8 cellular contexts compared by ENCODE assay signal in the genomic region with DNA sequence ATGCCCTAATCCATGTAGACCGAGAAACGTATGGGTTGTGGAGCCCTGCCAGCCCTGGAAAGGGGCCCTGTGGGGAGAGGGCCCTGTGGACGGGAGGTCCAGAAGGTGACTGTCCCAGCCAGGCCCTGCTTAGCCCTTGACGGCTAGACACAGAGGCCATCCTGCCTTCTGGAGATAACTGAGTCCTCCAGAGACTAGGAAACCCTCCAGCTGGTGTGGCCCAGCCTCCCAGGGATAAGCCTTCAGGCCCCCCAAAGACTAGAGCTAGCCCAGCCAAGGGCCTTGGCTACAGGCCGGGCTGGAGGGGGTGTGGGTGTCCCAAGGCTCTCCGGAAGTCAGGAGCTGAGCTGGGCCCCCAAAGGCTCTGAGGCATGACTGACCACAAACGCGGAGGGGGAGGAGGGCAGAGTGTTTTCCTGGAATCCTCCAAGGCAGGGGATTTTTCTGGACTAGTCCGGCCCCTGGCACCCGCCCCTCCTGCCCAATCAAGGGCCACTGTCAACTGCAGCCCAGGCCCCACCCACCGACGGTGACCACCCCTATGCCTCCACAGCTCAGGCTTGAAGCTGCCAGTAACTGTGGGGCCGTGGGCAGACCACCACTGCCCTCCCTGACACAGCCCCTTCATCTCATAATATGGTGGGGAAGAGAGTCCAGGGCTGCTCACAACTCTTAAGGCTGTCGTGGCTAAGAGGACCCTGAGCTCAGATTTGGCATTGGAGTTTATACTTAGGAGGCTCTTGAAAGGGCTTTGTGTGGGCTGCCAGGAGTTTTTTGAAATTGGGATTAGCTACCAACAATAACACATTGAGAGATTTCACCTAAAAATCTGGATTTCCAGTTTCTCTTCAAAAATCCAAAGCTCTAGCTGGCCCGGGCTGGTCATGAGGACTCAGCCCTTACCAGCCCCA. TPM values are rescaled to one million over a fixed set of nuclear protein-coding genes. Genes with fewer than 3 reads are reported as not detected.
DNase-seq lines count a peak whose midpoint lies in the region; ATAC-seq, FAIRE-seq and TF ChIP-seq lines count a peak whose summit lies in the region.

No MANE protein-coding gene starts in this region.

- TF ChIP-seq CTCF in keratinocyte (optimal IDR thresholded peaks at IDR 0.05 in 1 of 3, IDR thresholded peaks at IDR 0.05 in 1 of 3, conservative IDR thresholded peaks at IDR 0.05 in 1 of 3; ENCODE audit: extremely low read depth in 1 of 3, insufficient read depth in 2 of 3, low read length in 3 of 3) (no peak), spleen (IDR thresholded peaks at IDR 0.05 in 8 of 11, conservative IDR thresholded peaks at IDR 0.05 in 3 of 11) (no peak)

- H3K36me3 ChIP-seq in GM23248 (ENCODE audit: low read depth) (no peaks in the 10 kb centered on the region), keratinocyte (ENCODE audit: control insufficient read depth in 2 of 2, extremely low read depth in 1 of 2, insufficient read depth in 2 of 2, low read length in 2 of 2) (no peaks in the 10 kb centered on the region), spleen (peaks cover 0 to 62% (median 8%) of the 10 kb centered on the region in 6 donors)

- dilution Hi-C loops in keratinocyte (cut with MboI; ENCODE audit: extremely low pct_ligation_motif_present, low sequenced_read_pairs), result no loop called here

- FAIRE-seq in keratinocyte (lab: Jason Lieb, UNC), result no peak

- H3K27me3 ChIP-seq in GM23248 (replicated peaks; ENCODE audit: insufficient read depth) (no peaks in the 10 kb centered on the region), keratinocyte (ENCODE audit: control insufficient read depth, extremely low read depth, insufficient read depth, low read length) (no peaks in the 10 kb centered on the region), spleen (replicated peaks in 1 of 7) (no peaks in the 10 kb centered on the region)

- H3K4me2 ChIP-seq in GM23248 (ENCODE audit: unreplicated experiment) (peak overlapping the region; percentile 97), keratinocyte (ENCODE audit: control insufficient read depth, extremely low read depth, insufficient read depth, low read depth, low read length) (peak overlapping the region; percentile 80)

- 45 to 46% methylated on average over 12 to 15 of the region's 15 CpGs for WGBS in GM23248 (ENCODE audit: low coverage in 1 of 2, low lambda C conversion rate in 2 of 2, missing lambda C conversion rate in 2 of 2), 2 experiments
- WGBS in spleen, 5 donors, result 63 to 83% (median 73%) methylated on average over 6 to 15 of the region's 15 CpGs

- peaks cover 40% of the 10 kb centered on the region for H3F3A ChIP-seq in GM23248 (ENCODE audit: insufficient read depth)

- H3K79me2 ChIP-seq in GM23248 (ENCODE audit: insufficient read depth), result peaks cover 41% of the 10 kb centered on the region
- H3K79me2 ChIP-seq in keratinocyte (ENCODE audit: control insufficient read depth, insufficient read depth, low read length), result no peaks in the 10 kb centered on the region

- no peaks in the 10 kb centered on the region for H3K9me2 ChIP-seq in GM23248 (ENCODE audit: insufficient read depth)

- H3K9me3 ChIP-seq in GM23248 (ENCODE audit: low read depth) (no peaks in the 10 kb centered on the region), keratinocyte (ENCODE audit: control insufficient read depth, low read depth, low read length) (no peaks in the 10 kb centered on the region), spleen (no peaks in the 10 kb centered on the region)

- in situ Hi-C loops in GM23248 (cut with MboI), result no loop called here

- H3K9ac ChIP-seq in GM23248, result peak overlapping the region; percentile 99
- no peak overlapping the region for H3K9ac ChIP-seq in keratinocyte (ENCODE audit: control insufficient read depth, extremely low read depth, insufficient read depth, low read length)

- H4K20me1 ChIP-seq in GM23248 (ENCODE audit: insufficient read depth), result no peaks in the 10 kb centered on the region
- peaks cover 3% of the 10 kb centered on the region for H4K20me1 ChIP-seq in keratinocyte (ENCODE audit: control insufficient read depth, extremely low read depth, insufficient read depth, low read length)

- DNase-seq in GM23248 (peak; percentile 77), astrocyte of the hippocampus (ENCODE audit: low read depth, low spot score) (peak; percentile 89), keratinocyte (ENCODE audit: low read depth, low spot score) (no peak), spleen (peak; percentile 85), DMS79 (lab: John Stamatoyannopoulos, UW) (no peak), Ammon's horn (ENCODE audit: low spot score) (no peak), NCI-H526 (lab: John Stamatoyannopoulos, UW) (no peak)

- H2AFZ ChIP-seq in GM23248, result no peak overlapping the region
- H2AFZ ChIP-seq in keratinocyte (ENCODE audit: control insufficient read depth, low read length), result no peak overlapping the region

- ATAC-seq in GM21390 (IDR thresholded peaks at IDR 0.05; ENCODE audit: unreplicated experiment), result no peak

- no peak for TF ChIP-seq POLR2A in spleen (IDR thresholded peaks at IDR 0.05)

- intact Hi-C loops in spleen (cut with DNase I; ENCODE audit: low total_unique reads), result no loop called here

- H3K9me1 ChIP-seq in keratinocyte (ENCODE audit: control insufficient read depth, extremely low read depth, insufficient read depth, low read length), result peaks cover 3% of the 10 kb centered on the region

- peak overlapping the region; percentile 100 for H3K4me3 ChIP-seq in GM23248
- H3K4me3 ChIP-seq in keratinocyte (ENCODE audit: control insufficient read depth in 2 of 3, extremely low read depth in 1 of 3, insufficient read depth in 2 of 3, low read depth in 1 of 3, low read length in 3 of 3), result peak overlapping the region in 2 of 3 experiments; percentile 21 to 35
- H3K4me3 ChIP-seq in spleen, result peak overlapping the region in 6 of 8 donors; percentile 40 to 77 (median 56)

- H3K4me1 ChIP-seq in GM23248 (ENCODE audit: insufficient read depth) (peaks cover 36% of the 10 kb centered on the region), keratinocyte (ENCODE audit: control insufficient read depth, extremely low read depth, insufficient read depth, low read length) (peaks cover 37% of the 10 kb centered on the region), spleen (peaks cover 26 to 91% (median 56%) of the 10 kb centered on the region in 6 donors)

- H3K27ac ChIP-seq in GM23248 (peak overlapping the region; percentile 100), keratinocyte (ENCODE audit: control insufficient read depth, insufficient read depth, low read length) (no peak overlapping the region), spleen (peak overlapping the region; percentile 46 to 86 (median 82))

RNA-seq across cellular contexts. Expression of a gene that starts 0.8 kb away (rescaled TPM):
- 223 and 234 TPM in 2 replicates for total RNA-seq in GM23248 (2014; rRNA removed; shearing (Covaris generic))
- polyA plus RNA-seq in GM23248 (2016; fragmentation: Nextera tagmentation; extraction: Ambion mirVana), result 160 and 169 TPM in 2 replicates
- polyA plus RNA-seq in keratinocyte, result 0.37 to 1.1 TPM (median 0.46 TPM) in 3 replicates
- polyA plus RNA-seq in keratinocyte (2011; ENCODE audit: low read depth), result 4.4 TPM
- polyA plus RNA-seq in keratinocyte (2011; cell fraction: cytosol; rRNA removed), result 0.29 and 0.88 TPM in 2 replicates
- polyA plus RNA-seq in keratinocyte (2011; cell fraction: nucleus; rRNA removed), result 2.5 and 3.9 TPM in 2 replicates
- polyA plus RNA-seq in keratinocyte (2012; ENCODE audit: low replicate concordance), result 0.71 and 6.3 TPM in 2 replicates
- 0.59 to 0.99 TPM (median 0.80 TPM) in 3 replicates for polyA minus RNA-seq in keratinocyte
- polyA minus RNA-seq in keratinocyte (2011; cell fraction: cytosol; rRNA and poly(A)+ RNA removed), result 2.7 TPM
- 3.3 and 3.5 TPM in 2 replicates for polyA minus RNA-seq in keratinocyte (2011; cell fraction: nucleus; rRNA and poly(A)+ RNA removed)
- 10 to 100 TPM in 5 of 7 donors, 1 to 10 TPM in 2; 7.4 to 24.9 (median 15.6) TPM for total RNA-seq in spleen
- polyA plus RNA-seq in spleen, result 1 to 10 TPM; 2.0 to 6.3 (median 5.2) TPM

RNA-seq across cellular contexts. Expression of a gene that starts 19.7 kb away (rescaled TPM):
- total RNA-seq in GM23248 (2014; rRNA removed; shearing (Covaris generic)), result 20.4 and 33.0 TPM in 2 replicates
- polyA plus RNA-seq in GM23248 (2016; fragmentation: Nextera tagmentation; extraction: Ambion mirVana), result 74.5 and 78.9 TPM in 2 replicates
- 25.0 to 41.2 TPM (median 32.7 TPM) in 3 replicates for polyA plus RNA-seq in keratinocyte
- 22.4 TPM for polyA plus RNA-seq in keratinocyte (2011; ENCODE audit: low read depth)
- 15.6 and 27.6 TPM in 2 replicates for polyA plus RNA-seq in keratinocyte (2011; cell fraction: cytosol; rRNA removed)
- polyA plus RNA-seq in keratinocyte (2011; cell fraction: nucleus; rRNA removed), result 29.2 and 38.2 TPM in 2 replicates
- polyA plus RNA-seq in keratinocyte (2012; ENCODE audit: low replicate concordance), result 33.9 and 36.4 TPM in 2 replicates
- polyA minus RNA-seq in keratinocyte, result 7.3 to 8.6 TPM (median 8.0 TPM) in 3 replicates
- 15.9 TPM for polyA minus RNA-seq in keratinocyte (2011; cell fraction: cytosol; rRNA and poly(A)+ RNA removed)
- 9.5 and 11.3 TPM in 2 replicates for polyA minus RNA-seq in keratinocyte (2011; cell fraction: nucleus; rRNA and poly(A)+ RNA removed)
- 10 to 100 TPM; 26.7 to 45.9 (median 30.1) TPM for total RNA-seq in spleen
- polyA plus RNA-seq in spleen, result 10 to 100 TPM; 65.5 to 88.8 (median 84.8) TPM

RNA-seq across cellular contexts. Expression of a gene that starts 45.6 kb away (rescaled TPM):
- 13.2 and 27.7 TPM in 2 replicates for total RNA-seq in GM23248 (2014; rRNA removed; shearing (Covaris generic))
- 5.9 and 7.3 TPM in 2 replicates for polyA plus RNA-seq in GM23248 (2016; fragmentation: Nextera tagmentation; extraction: Ambion mirVana)
- 8.4 to 12.5 TPM (median 12.2 TPM) in 3 replicates for polyA plus RNA-seq in keratinocyte
- 17.6 TPM for polyA plus RNA-seq in keratinocyte (2011; ENCODE audit: low read depth)
- polyA plus RNA-seq in keratinocyte (2011; cell fraction: cytosol; rRNA removed), result 5.3 and 7.6 TPM in 2 replicates
- 46.0 and 55.4 TPM in 2 replicates for polyA plus RNA-seq in keratinocyte (2011; cell fraction: nucleus; rRNA removed)
- polyA plus RNA-seq in keratinocyte (2012; ENCODE audit: low replicate concordance), result 10.8 and 15.6 TPM in 2 replicates
- polyA minus RNA-seq in keratinocyte, result 10.3 to 53.1 TPM (median 11.7 TPM) in 3 replicates
- polyA minus RNA-seq in keratinocyte (2011; cell fraction: cytosol; rRNA and poly(A)+ RNA removed), result 27.4 TPM
- polyA minus RNA-seq in keratinocyte (2011; cell fraction: nucleus; rRNA and poly(A)+ RNA removed), result 25.3 and 30.5 TPM in 2 replicates
- 100 to 1,000 TPM in 6 of 7 donors, 10 to 100 TPM in 1; 89.9 to 177 (median 149) TPM for total RNA-seq in spleen
- polyA plus RNA-seq in spleen, result 10 to 100 TPM; 29.7 to 70.6 (median 50.5) TPM

RNA-seq across cellular contexts. Expression of a gene that starts 54.8 kb away (rescaled TPM):
- 43.9 and 47.2 TPM in 2 replicates for total RNA-seq in GM23248 (2014; rRNA removed; shearing (Covaris generic))
- 50.9 and 51.0 TPM in 2 replicates for polyA plus RNA-seq in GM23248 (2016; fragmentation: Nextera tagmentation; extraction: Ambion mirVana)
- 43.5 to 54.6 TPM (median 48.4 TPM) in 3 replicates for polyA plus RNA-seq in keratinocyte
- polyA plus RNA-seq in keratinocyte (2011; ENCODE audit: low read depth), result 32.9 TPM
- polyA plus RNA-seq in keratinocyte (2011; cell fraction: cytosol; rRNA removed), result 39.3 and 41.1 TPM in 2 replicates
- polyA plus RNA-seq in keratinocyte (2011; cell fraction: nucleus; rRNA removed), result 75.6 and 78.0 TPM in 2 replicates
- 39.8 and 45.5 TPM in 2 replicates for polyA plus RNA-seq in keratinocyte (2012; ENCODE audit: low replicate concordance)
- 26.4 to 38.6 TPM (median 28.6 TPM) in 3 replicates for polyA minus RNA-seq in keratinocyte
- polyA minus RNA-seq in keratinocyte (2011; cell fraction: cytosol; rRNA and poly(A)+ RNA removed), result 37.4 TPM
- 25.9 and 31.3 TPM in 2 replicates for polyA minus RNA-seq in keratinocyte (2011; cell fraction: nucleus; rRNA and poly(A)+ RNA removed)
- total RNA-seq in spleen, result 10 to 100 TPM; 30.0 to 47.6 (median 35.5) TPM
- 10 to 100 TPM; 16.9 to 36.7 (median 20.7) TPM for polyA plus RNA-seq in spleen

RNA-seq across cellular contexts. Expression of a gene that starts 55.0 kb away (rescaled TPM):
- 2.9 and 3.2 TPM in 2 replicates for total RNA-seq in GM23248 (2014; rRNA removed; shearing (Covaris generic))
- 6.8 and 7.3 TPM in 2 replicates for polyA plus RNA-seq in GM23248 (2016; fragmentation: Nextera tagmentation; extraction: Ambion mirVana)
- 0.63 to 2.3 TPM (median 1.0 TPM) in 3 replicates for polyA plus RNA-seq in keratinocyte
- polyA plus RNA-seq in keratinocyte (2011; ENCODE audit: low read depth), result 1.1 TPM
- 1.6 and 3.7 TPM in 2 replicates for polyA plus RNA-seq in keratinocyte (2011; cell fraction: cytosol; rRNA removed)
- polyA plus RNA-seq in keratinocyte (2011; cell fraction: nucleus; rRNA removed), result 4.6 and 5.9 TPM in 2 replicates
- polyA plus RNA-seq in keratinocyte (2012; ENCODE audit: low replicate concordance), result 2.9 and 5.1 TPM in 2 replicates
- polyA minus RNA-seq in keratinocyte, result 1.7 to 9.7 TPM (median 1.9 TPM) in 3 replicates
- polyA minus RNA-seq in keratinocyte (2011; cell fraction: cytosol; rRNA and poly(A)+ RNA removed), result 6.5 TPM
- polyA minus RNA-seq in keratinocyte (2011; cell fraction: nucleus; rRNA and poly(A)+ RNA removed), result 2.2 TPM in 2 replicates
- 1 to 10 TPM; 1.8 to 8.4 (median 4.8) TPM for total RNA-seq in spleen
- 1 to 10 TPM in 2 of 3 donors, under 1 TPM in 1; 0.89 to 2.5 (median 2.0) TPM for polyA plus RNA-seq in spleen

Comparison
In these comparisons a context has a peak if more than half of its experiments do, and no peak if none do; other contexts are left out.
1. DNase-seq: peak in GM23248 (single experiment), astrocyte of the hippocampus (single experiment) and spleen (single experiment); none in keratinocyte (single experiment), DMS79 (single experiment), Ammon's horn (single experiment) and NCI-H526 (0 of 2).
2. H3K4me3 ChIP-seq: peak in every context shown above with its lines; median percentile 100 in GM23248; 56 in spleen; 28 in keratinocyte.
3. RNA of a gene that starts 0.8 kb away (polyA plus RNA-seq): 160 to 169 TPM in GM23248; 2.0 to 6.3 TPM in spleen and 0.29 to 6.3 TPM in keratinocyte; every median in the first group is over 10 times any median in the second.